Comparison of ENCODE assay signal across 21 cellular contexts in the genomic region with DNA sequence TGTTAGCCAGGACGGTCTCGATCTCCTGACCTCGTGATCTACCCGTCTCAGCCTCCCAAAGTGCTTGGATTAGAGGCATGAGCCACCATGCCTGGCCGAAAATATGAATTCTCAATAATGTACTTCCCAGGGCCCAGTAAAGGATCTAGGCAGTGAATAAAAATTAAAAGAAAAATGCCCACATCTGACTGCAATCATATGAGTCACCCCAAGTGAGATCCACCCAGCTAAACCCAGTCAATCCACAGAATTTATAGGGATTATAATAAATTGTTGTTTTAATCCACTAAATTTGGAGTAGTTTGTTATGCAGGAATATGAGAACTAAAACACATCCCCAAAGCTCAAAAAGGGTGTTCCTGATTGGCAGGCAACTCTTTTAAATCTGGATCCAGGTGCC.
A peak's percentile ranks its signal among the peaks of the same experiment; 100 is the strongest.
DNase-seq lines count a peak whose midpoint lies in the region; ATAC-seq and FAIRE-seq lines count a peak whose summit lies in the region.
"Had no signal": no experiment of that assay in that cellular context is flagged by ENCODE, and none has a peak within 500 bp of the region (broad histone marks: within the 10 kb centered on the region; RNA-seq: fewer than 3 reads in every experiment).

No MANE protein-coding gene starts in this region.

- DNase-seq in AG08395 (ENCODE audit: low spot score) (peak; percentile 36), GM23248 (peak; percentile 64), fibroblast of peridontal ligament (ENCODE audit: extremely low read depth) (peak; percentile 67), NCI-H2081 treated with DMSO at 0.1 percent for 48 hours (lab: John Stamatoyannopoulos, UW) (no peak), urothelium cell line (ENCODE audit: low spot score) (no peak)
- no peak for DNase-seq in activated T-cell treated with anti-CD3 and anti-CD28 coated beads, Interleukin-2, amount 50 U/mL, for 48 hours
- DNase-seq: C1 segment of cervical spinal cord; Calu3; CD4-positive, alpha-beta memory T cell; COR-L47; DND-41; H7; HCEC 1CT had no signal

- ATAC-seq in esophagus mucosa (peak; percentile 27), GM21619 (IDR thresholded peaks at IDR 0.05; ENCODE audit: unreplicated experiment) (no peak)
- ATAC-seq: GM12878 had no signal

- H3K4me3 ChIP-seq in GM23248: no peak overlapping the region
- H3K4me3 ChIP-seq: GM12878 had no signal

- in situ Hi-C loops in GM23248 (cut with MboI): loop anchor here (10.0 to 25.0 kb wide), 2 partner anchors 364 to 571 kb away; a partner anchor contains a TSS

- H3K9ac ChIP-seq in GM23248: no peak overlapping the region

- no peaks in the 10 kb centered on the region for H3K9me3 ChIP-seq in GM23248 (ENCODE audit: low read depth)

- no peaks in the 10 kb centered on the region for H3K27me3 ChIP-seq in GM23248 (replicated peaks; ENCODE audit: insufficient read depth)

- H3K79me2 ChIP-seq in GM23248 (ENCODE audit: insufficient read depth): no peaks in the 10 kb centered on the region

- H4K20me1 ChIP-seq in GM23248 (ENCODE audit: insufficient read depth): no peaks in the 10 kb centered on the region

- peaks cover 13% of the 10 kb centered on the region for H3K4me1 ChIP-seq in GM23248 (ENCODE audit: insufficient read depth)

- no peaks in the 10 kb centered on the region for H3K36me3 ChIP-seq in GM23248 (ENCODE audit: low read depth)

- H3K9me2 ChIP-seq in GM23248 (ENCODE audit: insufficient read depth): no peaks in the 10 kb centered on the region

- 15 to 20% methylated on average over 5 of the region's 5 CpGs for WGBS in GM23248 (ENCODE audit: low coverage in 1 of 2, low lambda C conversion rate in 2 of 2, missing lambda C conversion rate in 2 of 2), 2 experiments

- H3F3A ChIP-seq in GM23248 (ENCODE audit: insufficient read depth): 0 out of 2 replicates have a peak, but pooled peaks cover 7% of the 10 kb centered on the region

- no peak overlapping the region for H3K27ac ChIP-seq in GM23248
- H3K27ac ChIP-seq: 22Rv1 had no signal

- peak overlapping the region; percentile 27; the same call in 1 of the 2 replicates for H2AFZ ChIP-seq in GM23248

- no peak overlapping the region for H3K4me2 ChIP-seq in GM23248 (ENCODE audit: unreplicated experiment)

- no peak for FAIRE-seq in urothelium cell line (lab: Jason Lieb, UNC)
- FAIRE-seq: A204.1, G401.6, GM12878, GM19239, H1 had no signal

Comparison
In these comparisons a context has a peak if more than half of its experiments do, and no peak if none do; other contexts are left out.
1. DNase-seq: peak in AG08395 (single experiment), GM23248 (single experiment) and fibroblast of peridontal ligament (single experiment); none in NCI-H2081 treated with DMSO at 0.1 percent for 48 hours (single experiment), activated T-cell treated with anti-CD3 and anti-CD28 coated beads, Interleukin-2, amount 50 U/mL, for 48 hours (0 of 2) and urothelium cell line (single experiment).